In the genomic region with DNA sequence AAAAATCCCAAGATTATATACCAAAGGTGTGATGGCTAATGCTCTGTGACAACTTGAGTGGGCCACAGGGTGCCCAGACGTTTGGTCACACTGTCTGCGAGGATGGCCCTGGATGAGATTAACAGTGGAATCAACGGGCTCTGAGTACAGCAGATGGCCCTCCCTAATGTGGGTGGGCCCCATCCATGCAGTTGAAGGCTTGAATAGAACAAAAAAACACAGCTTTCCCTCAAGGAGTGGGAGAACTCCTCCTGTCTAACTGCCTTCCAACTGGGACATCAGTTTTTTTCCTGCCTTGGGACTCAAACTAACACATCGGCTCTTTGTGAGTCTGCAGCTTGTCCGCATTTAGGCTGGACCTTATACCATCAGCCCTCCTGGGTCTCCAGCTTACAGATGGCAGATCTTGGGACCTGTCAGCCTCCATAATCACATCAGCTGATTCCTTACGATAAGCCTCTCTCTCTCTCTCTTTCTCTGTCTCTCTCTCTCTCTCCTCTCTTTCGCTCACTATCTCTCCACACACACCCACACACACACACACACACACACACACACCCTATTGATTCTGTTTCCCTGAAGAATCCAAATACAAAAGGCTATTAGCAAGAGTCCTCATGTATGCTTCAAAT, we compare ENCODE assay signal across 20 cellular contexts. TPM values are rescaled to one million over a fixed set of nuclear protein-coding genes. Genes with fewer than 3 reads are reported as not detected.
A peak's percentile ranks its signal among the peaks of the same experiment; 100 is the strongest.
DNase-seq lines count a peak whose midpoint lies in the region; TF ChIP-seq lines count a peak whose summit lies in the region.
"Had no signal": no experiment of that assay in that cellular context is flagged by ENCODE, and none has a peak within 500 bp of the region (broad histone marks: within the 10 kb centered on the region; RNA-seq: fewer than 3 reads in every experiment).

No MANE protein-coding gene starts in this region.

- peaks cover 54% of the 10 kb centered on the region for H3K4me1 Mint-ChIP-seq in endodermal cell

- H3K4me3 ChIP-seq in endodermal cell (ENCODE audit: low read length) = no peak overlapping the region
- H3K4me3 ChIP-seq in smooth muscle cell = no peak overlapping the region
- H3K4me3 ChIP-seq: hepatocyte had no signal

- H2AFZ ChIP-seq in smooth muscle cell (ENCODE audit: low read depth) = no peak overlapping the region
- H2AFZ ChIP-seq: hepatocyte had no signal

- H4K20me1 ChIP-seq in smooth muscle cell (ENCODE audit: low read depth) = no peaks in the 10 kb centered on the region

- H3F3A ChIP-seq in smooth muscle cell (ENCODE audit: low read depth) = no peaks in the 10 kb centered on the region

- H3K27ac Mint-ChIP-seq in endodermal cell = peak overlapping the region; percentile 94
- H3K27ac Mint-ChIP-seq: activated naive CD8-positive, alpha-beta T cell treated with anti-CD3 and anti-CD28 coated beads, Interleukin-2, amount 50 U/mL, for 24 hours; CD4-positive, CD25-positive, alpha-beta regulatory T cell; natural killer cell treated with Interleukin-12 subunit alpha and Interleukin-12 subunit beta and Interleukin-15 and Interleukin-18, amount 100 ng/mL, for 72 hours had no signal

- peak overlapping the region; percentile 22 for H3K4me2 ChIP-seq in smooth muscle cell
- H3K4me2 ChIP-seq: hepatocyte had no signal

- peak overlapping the region; percentile 8 for H3K4me3 Mint-ChIP-seq in endodermal cell
- H3K4me3 Mint-ChIP-seq: activated naive CD8-positive, alpha-beta T cell treated with anti-CD3 and anti-CD28 coated beads, Interleukin-2, amount 50 U/mL, for 24 hours; CD4-positive, CD25-positive, alpha-beta regulatory T cell; natural killer cell treated with Interleukin-12 subunit alpha and Interleukin-12 subunit beta and Interleukin-15 and Interleukin-18, amount 100 ng/mL, for 72 hours had no signal

- peak overlapping the region; percentile 21 for H3K9ac ChIP-seq in endodermal cell (ENCODE audit: extremely low read depth, low read length, poor library complexity, severe bottlenecking)
- no peak overlapping the region for H3K9ac ChIP-seq in smooth muscle cell (ENCODE audit: low read depth)

- H3K79me2 ChIP-seq in smooth muscle cell (ENCODE audit: low read depth) = no peaks in the 10 kb centered on the region

- H3K4me1 ChIP-seq in endodermal cell (ENCODE audit: control insufficient read depth, insufficient read depth, low read length) (peaks cover 10% of the 10 kb centered on the region), smooth muscle cell (ENCODE audit: low read depth) (peaks cover 15% of the 10 kb centered on the region)

- H3K27me3 Mint-ChIP-seq in endodermal cell (ENCODE audit: insufficient read depth) = no peaks in the 10 kb centered on the region
- H3K27me3 Mint-ChIP-seq: CD4-positive, CD25-positive, alpha-beta regulatory T cell had no signal

- WGBS in endodermal cell (ENCODE audit: insufficient coverage in 1 of 2, insufficient read length in 1 of 2), 2 experiments = 66 to 78% methylated on average over 6 to 7 of the region's 7 CpGs
- WGBS in smooth muscle cell (ENCODE audit: low lambda C conversion rate) = 45% methylated on average over 7 of the region's 7 CpGs

- H3K27ac ChIP-seq in endodermal cell (ENCODE audit: low read depth, low read length) (peak overlapping the region; percentile 21), smooth muscle cell (ENCODE audit: low read depth) (peak overlapping the region; percentile 75)
- H3K27ac ChIP-seq: hepatocyte had no signal

- H3K9me3 Mint-ChIP-seq in endodermal cell = peaks cover 9% of the 10 kb centered on the region
- H3K9me3 Mint-ChIP-seq: natural killer cell treated with Interleukin-12 subunit alpha and Interleukin-12 subunit beta and Interleukin-15 and Interleukin-18, amount 100 ng/mL, for 72 hours had no signal

- peak; percentile 17 for DNase-seq in NCI-H2171 treated with DMSO at 0.1 percent for 48 hours (lab: John Stamatoyannopoulos, UW)
- no peak for DNase-seq in NCI-H2171 (lab: John Stamatoyannopoulos, UW)
- DNase-seq in NCI-H524 (lab: John Stamatoyannopoulos, UW) = peak; percentile 62 to 89
- DNase-seq in endodermal cell = peak; percentile 71
- DNase-seq in smooth muscle cell (lab: John Stamatoyannopoulos, UW; ENCODE audit: unreplicated experiment) = no peak
- DNase-seq in HUDEP-2 (lab: John Stamatoyannopoulos, UW; ENCODE audit: unreplicated experiment in 76 of 76) = no peak
- no peak for DNase-seq in GM20000 (ENCODE audit: low spot score)
- DNase-seq in D341Med (ENCODE audit: low spot score) = no peak
- DNase-seq: activated naive CD8-positive, alpha-beta T cell treated with anti-CD3 and anti-CD28 coated beads, Interleukin-2, amount 50 U/mL, for 24 hours; caudate nucleus; CD4-positive, CD25-positive, alpha-beta regulatory T cell; effector memory CD4-positive, alpha-beta T cell; Kasumi-1; mesenchymal stem cell; NCI-H1694; right cardiac atrium; SHP77; T-helper 2 cell had no signal

- no peaks in the 10 kb centered on the region for H3K27me3 ChIP-seq in endodermal cell (ENCODE audit: control insufficient read depth, insufficient read depth, low read length, poor library complexity, severe bottlenecking)
- no peaks in the 10 kb centered on the region for H3K27me3 ChIP-seq in smooth muscle cell (ENCODE audit: low read depth)
- H3K27me3 ChIP-seq: hepatocyte had no signal

- H3K36me3 Mint-ChIP-seq in endodermal cell (ENCODE audit: low read depth) = peaks cover 35% of the 10 kb centered on the region
- H3K36me3 Mint-ChIP-seq: natural killer cell treated with Interleukin-12 subunit alpha and Interleukin-12 subunit beta and Interleukin-15 and Interleukin-18, amount 100 ng/mL, for 72 hours had no signal

- H3K36me3 ChIP-seq in endodermal cell (ENCODE audit: control insufficient read depth, insufficient read depth, low read length) (peaks cover 28% of the 10 kb centered on the region), smooth muscle cell (ENCODE audit: low read depth) (no peaks in the 10 kb centered on the region)

- TF ChIP-seq CTCF in endodermal cell (conservative IDR thresholded peaks at IDR 0.05) = no peak
- no peak for TF ChIP-seq CTCF in smooth muscle cell (IDR thresholded peaks at IDR 0.05; ENCODE audit: borderline replicate concordance, insufficient read depth, poor library complexity, severe bottlenecking)
- no peak for TF ChIP-seq CTCF in GM20000 (IDR thresholded peaks at IDR 0.05; ENCODE audit: extremely low read depth, missing control alignments)

- H3K9me3 ChIP-seq in endodermal cell (ENCODE audit: control insufficient read depth, low read length) (peaks cover 8% of the 10 kb centered on the region), smooth muscle cell (replicated peaks; ENCODE audit: low read depth) (no peaks in the 10 kb centered on the region)

RNA-seq across cellular contexts. Expression of a gene that starts 20.8 kb away (rescaled TPM):
- total RNA-seq in endodermal cell = 100 to 1,000 TPM in 1 of 2 donors, 10 to 100 TPM in 1; 66.0 to 105 TPM
- polyA plus RNA-seq in endodermal cell (2013, experiment 1 of 2) = 22.2 TPM
- polyA plus RNA-seq in endodermal cell (2013, experiment 2 of 2) = 27.3 TPM
- 2.1 and 4.4 TPM in 2 replicates for total RNA-seq in smooth muscle cell
- polyA plus RNA-seq in smooth muscle cell = 2.0 and 4.6 TPM in 2 replicates

Comparison
In these comparisons a context has a peak if more than half of its experiments do, and no peak if none do; other contexts are left out.
1. DNase-seq: peak in NCI-H2171 treated with DMSO at 0.1 percent for 48 hours (single experiment), NCI-H524 (2 of 2) and endodermal cell (single experiment); none in NCI-H2171 (single experiment), smooth muscle cell (single experiment), HUDEP-2 (0 of 76), GM20000 (single experiment) and D341Med (single experiment).
2. RNA of a gene that starts 20.8 kb away (total RNA-seq): 66.0 to 105 TPM in endodermal cell; 2.1 to 4.4 TPM in smooth muscle cell; every median in the first group is over 10 times any median in the second.